18 cellular contexts compared by ENCODE assay signal in genomic region chr11:68347345-68347744, GRCh38. TPM values are rescaled to one million over a fixed set of nuclear protein-coding genes. Genes with fewer than 3 reads are reported as not detected.
DNase-seq lines count a peak whose midpoint lies in the region; ATAC-seq and TF ChIP-seq lines count a peak whose summit lies in the region.
"Had no signal": no experiment of that assay in that cellular context is flagged by ENCODE, and none has a peak within 500 bp of the region (broad histone marks: within the 10 kb centered on the region; RNA-seq: fewer than 3 reads in every experiment).

No MANE protein-coding gene starts in this region.

- H3K27ac ChIP-seq in left ventricle myocardium inferior (replicated peaks) (peak overlapping the region; percentile 84), RWPE1 (peak overlapping the region; percentile 10; the same call in 1 of the 2 replicates), mesenchymal stem cell (ENCODE audit: low read length, poor library complexity, severe bottlenecking) (no peak overlapping the region), aorta (ENCODE audit: low read depth in 1 of 2, low read length in 2 of 2) (peak overlapping the region in 1 of 2 donors; percentile 14)
- H3K27ac ChIP-seq: PC-9 had no signal

- H3K4me1 ChIP-seq in left ventricle myocardium inferior (peaks cover 81% of the 10 kb centered on the region), mesenchymal stem cell (ENCODE audit: control insufficient read depth, insufficient read depth, low read depth, low read length) (peaks cover 35% of the 10 kb centered on the region), aorta (ENCODE audit: control insufficient read depth in 1 of 2, insufficient read depth in 2 of 2, low read length in 2 of 2) (no peaks in the 10 kb centered on the region)

- peaks cover 6% of the 10 kb centered on the region for H3K36me3 Mint-ChIP-seq in stimulated activated memory B cell treated with anti-CD40 and anti-IgM and Interleukin-4, amounts not matched to agents 10 μg/mL and 1 μg/mL and 100 μg/mL, for 72 hours
- no peaks in the 10 kb centered on the region for H3K36me3 Mint-ChIP-seq in activated naive CD4-positive, alpha-beta T cell treated with anti-CD3 and anti-CD28 coated beads, Interleukin-2, amount 50 U/mL, for 72 hours

- CTCF ChIA-PET in RWPE1 (lab: Yijun Ruan, JAX), result no interaction called here

- TF ChIP-seq CTCF in left ventricle myocardium inferior (IDR thresholded peaks at IDR 0.05; ENCODE audit: borderline replicate concordance) (no peak), RWPE1 (conservative IDR thresholded peaks at IDR 0.05; ENCODE audit: low read depth) (no peak)

- DNase-seq in left ventricle myocardium inferior (no peak), Right ventricle myocardium superior (no peak), RWPE1 (ENCODE audit: low spot score) (no peak), mesenchymal stem cell (no peak), aorta (no peak)
- DNase-seq in activated CD4-positive, CD25-positive, alpha-beta regulatory T cell treated with anti-CD3 and anti-CD28 coated beads, Interleukin-2, amount 50 U/mL, for 72 hours, result no peak
- no peak for DNase-seq in activated naive CD4-positive, alpha-beta T cell treated with anti-CD3 and anti-CD28 coated beads, Interleukin-2, amount 50 U/mL, for 72 hours (ENCODE audit: low spot score in 2 of 2)
- DNase-seq: DND-41, GDM1, Kasumi-1, NCI-H187 treated with DMSO at 0.1 percent for 48 hours, NCI-H446, NCI-H748 treated with DMSO at 0.1 percent for 48 hours, PC-9 had no signal

- no peak overlapping the region for H2BK15ac ChIP-seq in mesenchymal stem cell (ENCODE audit: low read depth, poor library complexity, severe bottlenecking)

- no peak overlapping the region for H3K18ac ChIP-seq in mesenchymal stem cell (ENCODE audit: low read depth in 1 of 2, low read length in 2 of 2)

- peak overlapping the region; percentile 53 for H3K27ac Mint-ChIP-seq in stimulated activated memory B cell treated with anti-CD40 and anti-IgM and Interleukin-4, amounts not matched to agents 10 μg/mL and 1 μg/mL and 100 μg/mL, for 72 hours
- peak overlapping the region in 1 of 2 donors; percentile 31 for H3K27ac Mint-ChIP-seq in activated naive CD4-positive, alpha-beta T cell treated with anti-CD3 and anti-CD28 coated beads, Interleukin-2, amount 50 U/mL, for 72 hours
- H3K27ac Mint-ChIP-seq: CD4-positive, CD25-positive, alpha-beta regulatory T cell had no signal

- H3K27me3 Mint-ChIP-seq in stimulated activated memory B cell treated with anti-CD40 and anti-IgM and Interleukin-4, amounts not matched to agents 10 μg/mL and 1 μg/mL and 100 μg/mL, for 72 hours, result no peaks in the 10 kb centered on the region
- H3K27me3 Mint-ChIP-seq: CD4-positive, CD25-positive, alpha-beta regulatory T cell had no signal

- H3K9me3 ChIP-seq in left ventricle myocardium inferior (replicated peaks), result peaks cover 5% of the 10 kb centered on the region
- no peaks in the 10 kb centered on the region for H3K9me3 ChIP-seq in mesenchymal stem cell (ENCODE audit: control insufficient read depth, low read length)
- H3K9me3 ChIP-seq in aorta (ENCODE audit: control insufficient read depth, low read length), result no peaks in the 10 kb centered on the region

- WGBS in mesenchymal stem cell, result 93% methylated on average over 8 of the region's 8 CpGs
- WGBS in aorta, 2 donors, result 88 to 90% methylated on average over 8 of the region's 8 CpGs

- POLR2A ChIA-PET in RWPE1 (lab: Yijun Ruan, JAX; ENCODE audit: low non-redundant PET), result no interaction called here

- no peak overlapping the region for H3K14ac ChIP-seq in mesenchymal stem cell (ENCODE audit: low read length in 2 of 2)

- H2AK5ac ChIP-seq in mesenchymal stem cell (ENCODE audit: low read length, severe bottlenecking), result no peak overlapping the region

- no peak overlapping the region for H2BK5ac ChIP-seq in mesenchymal stem cell (ENCODE audit: low read depth, low read length, poor library complexity, severe bottlenecking)

- H3K4me3 ChIP-seq in left ventricle myocardium inferior (no peak overlapping the region), mesenchymal stem cell (ENCODE audit: insufficient read depth in 1 of 2, low read depth in 1 of 2, low read length in 2 of 2) (no peak overlapping the region), aorta (ENCODE audit: low read length in 2 of 2) (no peak overlapping the region)
- H3K4me3 ChIP-seq: A549, PC-9 had no signal

- no peak overlapping the region for H2BK12ac ChIP-seq in mesenchymal stem cell (ENCODE audit: low read length in 2 of 2)

- no peak overlapping the region for H3K4ac ChIP-seq in mesenchymal stem cell (ENCODE audit: low read depth in 1 of 2, low read length in 2 of 2)

- H3K27me3 ChIP-seq in left ventricle myocardium inferior (ENCODE audit: low read depth) (no peaks in the 10 kb centered on the region), mesenchymal stem cell (ENCODE audit: control insufficient read depth in 1 of 2, insufficient read depth in 1 of 2, low read length in 2 of 2) (no peaks in the 10 kb centered on the region), aorta (ENCODE audit: control insufficient read depth in 1 of 2, insufficient read depth in 2 of 2, low read length in 1 of 2) (no peaks in the 10 kb centered on the region)

- H2BK120ac ChIP-seq in mesenchymal stem cell (ENCODE audit: low read depth, low read length), result no peak overlapping the region

- H3K36me3 ChIP-seq in left ventricle myocardium inferior, result peaks cover 8% of the 10 kb centered on the region
- peaks cover 0 to 34% of the 10 kb centered on the region in 2 experiments for H3K36me3 ChIP-seq in mesenchymal stem cell (ENCODE audit: control insufficient read depth in 1 of 2, insufficient read depth in 2 of 2, low read depth in 1 of 2, low read length in 2 of 2)
- no peaks in the 10 kb centered on the region for H3K36me3 ChIP-seq in aorta (ENCODE audit: control insufficient read depth in 1 of 2, insufficient read depth in 2 of 2, low read length in 1 of 2)

- H3K4me1 Mint-ChIP-seq in stimulated activated memory B cell treated with anti-CD40 and anti-IgM and Interleukin-4, amounts not matched to agents 10 μg/mL and 1 μg/mL and 100 μg/mL, for 72 hours, result peaks cover 53% of the 10 kb centered on the region

- H3K4me3 Mint-ChIP-seq in stimulated activated memory B cell treated with anti-CD40 and anti-IgM and Interleukin-4, amounts not matched to agents 10 μg/mL and 1 μg/mL and 100 μg/mL, for 72 hours, result peak overlapping the region; percentile 13
- H3K4me3 Mint-ChIP-seq: CD4-positive, CD25-positive, alpha-beta regulatory T cell had no signal

- peaks cover 65% of the 10 kb centered on the region for H3K79me1 ChIP-seq in mesenchymal stem cell (replicated peaks; ENCODE audit: low read length, poor library complexity, severe bottlenecking)

- H3K23ac ChIP-seq in mesenchymal stem cell (ENCODE audit: low read length in 2 of 2), result no peak overlapping the region

- H3K4me2 ChIP-seq in mesenchymal stem cell (ENCODE audit: low read length, poor library complexity, severe bottlenecking), result no peak overlapping the region
- H3K4me2 ChIP-seq: A549, PC-9 had no signal

- no peak overlapping the region for H3K9ac ChIP-seq in mesenchymal stem cell (ENCODE audit: low read length)

- no peaks in the 10 kb centered on the region for H3K9me3 Mint-ChIP-seq in stimulated activated memory B cell treated with anti-CD40 and anti-IgM and Interleukin-4, amounts not matched to agents 10 μg/mL and 1 μg/mL and 100 μg/mL, for 72 hours
- H3K9me3 Mint-ChIP-seq in activated naive CD4-positive, alpha-beta T cell treated with anti-CD3 and anti-CD28 coated beads, Interleukin-2, amount 50 U/mL, for 72 hours, result no peaks in the 10 kb centered on the region
- H3K9me3 Mint-ChIP-seq: CD4-positive, CD25-positive, alpha-beta regulatory T cell had no signal

- no peak overlapping the region for H4K8ac ChIP-seq in mesenchymal stem cell (ENCODE audit: low read length)

- peak overlapping the region; percentile 43 for H4K91ac ChIP-seq in mesenchymal stem cell (ENCODE audit: low read length)

- intact Hi-C loops in left ventricle myocardium inferior (cut with micrococcal nuclease) (no loop called here), Right ventricle myocardium superior (cut with DNase I) (no loop called here), aorta (cut with DNase I) (no loop called here)

- no peak for ATAC-seq in Right ventricle myocardium superior (ENCODE audit: poor library complexity)
- ATAC-seq in stimulated activated memory B cell treated with anti-CD40 and anti-IgM and Interleukin-4, amounts not matched to agents 10 μg/mL and 1 μg/mL and 100 μg/mL, for 72 hours, result no peak
- no peak for ATAC-seq in aorta (ENCODE audit: low FRiP score)
- ATAC-seq in activated naive CD4-positive, alpha-beta T cell treated with anti-CD3 and anti-CD28 coated beads, Interleukin-2, amount 50 U/mL, for 72 hours, result no peak
- ATAC-seq: A549, Right ventricle myocardium inferior had no signal

- no peak overlapping the region for H2AFZ ChIP-seq in mesenchymal stem cell (ENCODE audit: low read depth, low read length)
- H2AFZ ChIP-seq: PC-9 had no signal

RNA-seq across cellular contexts. Expression of gene LRP5, which starts 35.0 kb away (rescaled TPM):
- total RNA-seq in left ventricle myocardium inferior (54.7 TPM), Right ventricle myocardium superior (49.8 TPM), aorta (100 to 1,000 TPM in 1 of 2 donors, 10 to 100 TPM in 1; 85.9 to 103 TPM)
- polyA plus RNA-seq in mesenchymal stem cell (2013, experiment 1 of 2), result 46.4 TPM
- polyA plus RNA-seq in mesenchymal stem cell (2013, experiment 2 of 2), result 41.4 TPM
- 10 to 100 TPM; 23.9 to 53.2 TPM for polyA plus RNA-seq in aorta
- 10 to 100 TPM in 1 of 2 donors, 1 to 10 TPM in 1; 8.7 to 14.1 TPM for total RNA-seq in activated naive CD4-positive, alpha-beta T cell treated with anti-CD3 and anti-CD28 coated beads, Interleukin-2, amount 50 U/mL, for 72 hours
